17 cellular contexts compared by ENCODE assay signal in the genomic region with DNA sequence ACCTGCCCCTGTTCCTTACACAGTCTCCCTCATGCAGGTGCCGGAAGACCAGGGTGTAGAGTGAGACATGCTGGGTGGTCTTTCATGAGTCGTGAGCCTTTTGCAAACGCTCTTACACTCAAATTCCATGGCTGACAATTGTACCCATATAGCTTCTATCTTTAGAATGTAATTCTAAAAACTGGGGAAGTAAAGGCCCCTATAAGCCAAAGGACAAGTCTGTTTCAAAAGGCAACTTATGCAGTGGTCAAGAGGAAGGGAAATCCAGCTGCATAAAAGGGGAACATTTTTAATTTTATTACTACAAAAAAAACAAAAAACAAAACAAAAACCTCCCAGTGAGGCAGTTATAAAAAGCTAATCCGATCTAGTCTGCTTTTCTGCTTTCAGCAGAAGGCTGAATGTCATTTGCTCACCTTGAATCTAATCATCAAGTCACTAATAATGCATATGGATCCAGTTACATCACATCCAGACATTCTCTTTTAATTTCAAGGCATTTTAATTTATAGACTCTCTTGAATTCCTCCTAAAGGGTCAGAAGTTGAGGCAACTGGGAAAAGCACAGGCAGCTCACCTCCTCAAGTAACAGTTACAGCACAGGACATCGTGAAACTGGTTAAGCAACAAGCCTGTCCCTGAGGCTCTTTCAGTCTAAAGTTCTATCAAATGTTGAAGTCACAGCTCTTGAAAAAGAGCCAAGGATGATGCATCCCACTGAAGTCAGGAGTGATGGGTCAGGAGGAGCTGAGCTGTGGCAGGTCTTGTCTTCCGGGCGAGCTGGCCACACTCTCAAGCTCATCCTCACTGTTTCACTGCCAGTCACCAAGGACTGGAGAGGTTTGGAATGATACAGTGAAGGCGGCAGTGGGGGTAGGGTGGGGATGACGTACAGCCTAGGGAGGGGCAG.
A peak's percentile ranks its signal among the peaks of the same experiment; 100 is the strongest.
DNase-seq lines count a peak whose midpoint lies in the region; ATAC-seq and TF ChIP-seq lines count a peak whose summit lies in the region.
"Had no signal": no experiment of that assay in that cellular context is flagged by ENCODE, and none has a peak within 500 bp of the region (broad histone marks: within the 10 kb centered on the region; RNA-seq: fewer than 3 reads in every experiment).

No MANE protein-coding gene starts in this region.

- H3K4me3 Mint-ChIP-seq in central memory CD8-positive, alpha-beta T cell: no peak overlapping the region
- H3K4me3 Mint-ChIP-seq in activated T-cell treated with anti-CD3 and anti-CD28 coated beads, Interleukin-2, amount 50 U/mL, for 4 hours: no peak overlapping the region
- H3K4me3 Mint-ChIP-seq in T-helper 2 cell treated with Interferon-gamma antibody and Interleukin-4, amounts not matched to agents 5 μg/mL and 100 μg/mL, for 36 hours: no peak overlapping the region
- H3K4me3 Mint-ChIP-seq: activated T-cell treated with anti-CD3 and anti-CD28 coated beads, Interleukin-2, amount 50 U/mL, for 72 hours had no signal

- peak; percentile 38 for DNase-seq in AG20443 (ENCODE audit: low spot score)
- peak; percentile 21 for DNase-seq in LHCN-M2 (ENCODE audit: low read depth)
- no peak for DNase-seq in central memory CD8-positive, alpha-beta T cell (ENCODE audit: low spot score in 2 of 2)
- DNase-seq in lower lobe of right lung: no peak
- no peak for DNase-seq in SJCRH30
- DNase-seq in activated T-cell treated with anti-CD3 and anti-CD28 coated beads, Interleukin-2, amount 50 U/mL, for 4 hours: no peak
- DNase-seq in DMS153 treated with DMSO at 0.1 percent for 48 hours (lab: John Stamatoyannopoulos, UW; ENCODE audit: unreplicated experiment): no peak
- DNase-seq in T-helper 2 cell treated with Interferon-gamma antibody and Interleukin-4, amounts not matched to agents 5 μg/mL and 100 μg/mL, for 36 hours (ENCODE audit: low spot score): no peak
- DNase-seq: activated CD4-positive, alpha-beta T cell treated with anti-CD3 and anti-CD28 coated beads, Interleukin-2, amount 50 U/mL, for 48 hours; activated T-cell treated with anti-CD3 and anti-CD28 coated beads, Interleukin-2, amount 50 U/mL, for 72 hours; amniotic stem cell; MG63; NCI-H2107; NCI-H748 treated with DMSO at 0.1 percent for 48 hours; nucleus accumbens; T-helper 9 cell had no signal

- no peak for TF ChIP-seq CTCF in lower lobe of right lung (IDR thresholded peaks at IDR 0.05)

- H3K27me3 Mint-ChIP-seq in central memory CD8-positive, alpha-beta T cell: no peaks in the 10 kb centered on the region
- no peaks in the 10 kb centered on the region for H3K27me3 Mint-ChIP-seq in activated T-cell treated with anti-CD3 and anti-CD28 coated beads, Interleukin-2, amount 50 U/mL, for 4 hours (ENCODE audit: low read depth)
- H3K27me3 Mint-ChIP-seq in T-helper 2 cell treated with Interferon-gamma antibody and Interleukin-4, amounts not matched to agents 5 μg/mL and 100 μg/mL, for 36 hours (ENCODE audit: low read depth): no peaks in the 10 kb centered on the region

- H3K27ac ChIP-seq in lower lobe of right lung: peak overlapping the region; percentile 36
- no peak overlapping the region for H3K27ac ChIP-seq in SJCRH30

- peak overlapping the region; percentile 19 for H3K27ac Mint-ChIP-seq in central memory CD8-positive, alpha-beta T cell (ENCODE audit: low read depth)
- H3K27ac Mint-ChIP-seq in T-helper 2 cell treated with Interferon-gamma antibody and Interleukin-4, amounts not matched to agents 5 μg/mL and 100 μg/mL, for 36 hours: no peak overlapping the region
- H3K27ac Mint-ChIP-seq: activated T-cell treated with anti-CD3 and anti-CD28 coated beads, Interleukin-2, amount 50 U/mL, for 72 hours had no signal

- no peaks in the 10 kb centered on the region for H3K4me1 ChIP-seq in lower lobe of right lung
- H3K4me1 ChIP-seq in SJCRH30: no peaks in the 10 kb centered on the region

- H3K4me1 Mint-ChIP-seq in central memory CD8-positive, alpha-beta T cell: no peaks in the 10 kb centered on the region
- no peaks in the 10 kb centered on the region for H3K4me1 Mint-ChIP-seq in activated T-cell treated with anti-CD3 and anti-CD28 coated beads, Interleukin-2, amount 50 U/mL, for 4 hours (ENCODE audit: low read depth)
- H3K4me1 Mint-ChIP-seq in T-helper 2 cell treated with Interferon-gamma antibody and Interleukin-4, amounts not matched to agents 5 μg/mL and 100 μg/mL, for 36 hours (ENCODE audit: low read depth): no peaks in the 10 kb centered on the region

- H3K36me3 ChIP-seq in lower lobe of right lung: peaks cover 18% of the 10 kb centered on the region
- no peaks in the 10 kb centered on the region for H3K36me3 ChIP-seq in SJCRH30
- H3K36me3 ChIP-seq: MG63 had no signal

- H3K4me3 ChIP-seq in lower lobe of right lung: no peak overlapping the region
- H3K4me3 ChIP-seq in SJCRH30: no peak overlapping the region
- H3K4me3 ChIP-seq: MG63, smooth muscle cell had no signal

- H3K27me3 ChIP-seq in lower lobe of right lung (ENCODE audit: low read depth) (no peaks in the 10 kb centered on the region), SJCRH30 (no peaks in the 10 kb centered on the region)
- H3K27me3 ChIP-seq: MG63 had no signal

- H3K36me3 Mint-ChIP-seq in central memory CD8-positive, alpha-beta T cell (ENCODE audit: insufficient read depth): peaks cover 4% of the 10 kb centered on the region
- peaks cover 24% of the 10 kb centered on the region for H3K36me3 Mint-ChIP-seq in activated T-cell treated with anti-CD3 and anti-CD28 coated beads, Interleukin-2, amount 50 U/mL, for 4 hours (ENCODE audit: insufficient read depth)
- H3K36me3 Mint-ChIP-seq in T-helper 2 cell treated with Interferon-gamma antibody and Interleukin-4, amounts not matched to agents 5 μg/mL and 100 μg/mL, for 36 hours (ENCODE audit: low read depth): peaks cover 21% of the 10 kb centered on the region

- H3K9me3 ChIP-seq in lower lobe of right lung (no peaks in the 10 kb centered on the region), SJCRH30 (replicated peaks) (no peaks in the 10 kb centered on the region)
- H3K9me3 ChIP-seq: MG63 had no signal

- H3K9me3 Mint-ChIP-seq in central memory CD8-positive, alpha-beta T cell: no peaks in the 10 kb centered on the region
- no peaks in the 10 kb centered on the region for H3K9me3 Mint-ChIP-seq in activated T-cell treated with anti-CD3 and anti-CD28 coated beads, Interleukin-2, amount 50 U/mL, for 4 hours
- H3K9me3 Mint-ChIP-seq in T-helper 2 cell treated with Interferon-gamma antibody and Interleukin-4, amounts not matched to agents 5 μg/mL and 100 μg/mL, for 36 hours: peaks cover 1% of the 10 kb centered on the region

- no peak for ATAC-seq in central memory CD8-positive, alpha-beta T cell (replicated peaks; ENCODE audit: extremely low read depth, poor library complexity, severe bottlenecking)
- ATAC-seq in lower lobe of right lung: peak; percentile 52 to 57
- ATAC-seq in activated T-cell treated with anti-CD3 and anti-CD28 coated beads, Interleukin-2, amount 50 U/mL, for 4 hours: no peak
- ATAC-seq: activated T-cell treated with anti-CD3 and anti-CD28 coated beads, Interleukin-2, amount 50 U/mL, for 72 hours had no signal

- intact Hi-C loops in lower lobe of right lung (cut with DNase I): no loop called here

Comparison
In these comparisons a context has a peak if more than half of its experiments do, and no peak if none do; other contexts are left out.
1. DNase-seq: peak in AG20443 (single experiment) and LHCN-M2 (single experiment); none in central memory CD8-positive, alpha-beta T cell (0 of 2), lower lobe of right lung (single experiment), SJCRH30 (0 of 2), activated T-cell treated with anti-CD3 and anti-CD28 coated beads, Interleukin-2, amount 50 U/mL, for 4 hours (single experiment), DMS153 treated with DMSO at 0.1 percent for 48 hours (single experiment) and T-helper 2 cell treated with Interferon-gamma antibody and Interleukin-4, amounts not matched to agents 5 μg/mL and 100 μg/mL, for 36 hours (single experiment).
2. ATAC-seq: peak in lower lobe of right lung (2 of 2); none in central memory CD8-positive, alpha-beta T cell (single experiment) and activated T-cell treated with anti-CD3 and anti-CD28 coated beads, Interleukin-2, amount 50 U/mL, for 4 hours (0 of 2).